9 cellular contexts compared by ENCODE assay signal in genomic region chr3:195094211-195094921, GRCh38.
DNase-seq lines count a peak whose midpoint lies in the region; ATAC-seq and TF ChIP-seq lines count a peak whose summit lies in the region.
"Had no signal": no experiment of that assay in that cellular context is flagged by ENCODE, and none has a peak within 500 bp of the region (broad histone marks: within the 10 kb centered on the region; RNA-seq: fewer than 3 reads in every experiment).

No MANE protein-coding gene starts in this region.

- intact Hi-C loops in transverse colon (cut with DNase I; ENCODE audit: low total_unique reads), result no loop called here
- intact Hi-C loops in CD4-positive, alpha-beta T cell (cut with DNase I, micrococcal nuclease), result no loop called here

- H3K27ac ChIP-seq in transverse colon, result no peak overlapping the region
- H3K27ac ChIP-seq in CD4-positive, alpha-beta T cell (ENCODE audit: low read depth, low read length), result no peak overlapping the region

- H3K4me3 Mint-ChIP-seq in effector memory CD8-positive, alpha-beta T cell, result peak overlapping the region in 1 of 2 donors; percentile 23
- no peak overlapping the region for H3K4me3 Mint-ChIP-seq in CD4-positive, alpha-beta T cell

- H3K27me3 Mint-ChIP-seq in effector memory CD8-positive, alpha-beta T cell, result no peaks in the 10 kb centered on the region
- no peaks in the 10 kb centered on the region for H3K27me3 Mint-ChIP-seq in CD4-positive, alpha-beta T cell

- H3K27me3 ChIP-seq in transverse colon, result no peaks in the 10 kb centered on the region
- no peaks in the 10 kb centered on the region for H3K27me3 ChIP-seq in CD4-positive, alpha-beta T cell (ENCODE audit: control insufficient read depth, insufficient read depth, low read length)

- no peaks in the 10 kb centered on the region for H3K36me3 Mint-ChIP-seq in effector memory CD8-positive, alpha-beta T cell (ENCODE audit: insufficient read depth)
- H3K36me3 Mint-ChIP-seq in CD4-positive, alpha-beta T cell (ENCODE audit: low read depth), result no peaks in the 10 kb centered on the region

- no peaks in the 10 kb centered on the region for H3K4me1 ChIP-seq in transverse colon

- no peak for TF ChIP-seq EP300 in transverse colon (IDR thresholded peaks at IDR 0.05; ENCODE audit: low read depth)

- H3K4me1 Mint-ChIP-seq in effector memory CD8-positive, alpha-beta T cell (ENCODE audit: low read depth in 2 of 2), result peaks cover 6 to 13% of the 10 kb centered on the region in 2 donors
- no peaks in the 10 kb centered on the region for H3K4me1 Mint-ChIP-seq in CD4-positive, alpha-beta T cell (ENCODE audit: low read depth)

- CTCF ChIA-PET in CD4-positive, alpha-beta T cell (lab: Charles Lee), result no interaction called here

- 75 to 100% methylated on average over 3 to 32 of the region's 32 CpGs for WGBS in transverse colon (ENCODE audit: low coverage in 1 of 2), 2 donors

- no peak for TF ChIP-seq CTCF in transverse colon (IDR thresholded peaks at IDR 0.05)
- TF ChIP-seq CTCF in CD4-positive, alpha-beta T cell (IDR thresholded peaks at IDR 0.05), result no peak

- in situ Hi-C loops in transverse colon (cut with MboI; ENCODE audit: low pct_ligation_motif_present in 1 of 4, low pct_unique_long_range_greater_than_20kb in 1 of 4, low sequenced_read_pairs in 3 of 4), result no loop called here

- H3K4me3 ChIP-seq in transverse colon, result no peak overlapping the region

- POLR2A ChIA-PET in CD4-positive, alpha-beta T cell (lab: Charles Lee), result no interaction called here

- H3K9me3 Mint-ChIP-seq in effector memory CD8-positive, alpha-beta T cell, result no peaks in the 10 kb centered on the region
- H3K9me3 Mint-ChIP-seq in CD4-positive, alpha-beta T cell, result no peaks in the 10 kb centered on the region
- H3K9me3 Mint-ChIP-seq: activated T-helper 2 cell treated with anti-CD3 and anti-CD28 coated beads, Interferon-gamma antibody, Interleukin-2, Interleukin-4, amounts not matched to agents 10 μg/mL and 5 μg/mL and 100 μg/mL, durations not matched to agents 14 hours and 24 hours and 36 hours had no signal

- H3K36me3 ChIP-seq in transverse colon, result no peaks in the 10 kb centered on the region

- peak overlapping the region in 1 of 2 donors; percentile 29 for H3K27ac Mint-ChIP-seq in effector memory CD8-positive, alpha-beta T cell
- no peak overlapping the region for H3K27ac Mint-ChIP-seq in CD4-positive, alpha-beta T cell
- H3K27ac Mint-ChIP-seq: activated T-helper 2 cell treated with anti-CD3 and anti-CD28 coated beads, Interferon-gamma antibody, Interleukin-2, Interleukin-4, amounts not matched to agents 10 μg/mL and 5 μg/mL and 100 μg/mL, durations not matched to agents 14 hours and 24 hours and 36 hours had no signal

- peak; percentile 53 for ATAC-seq in HG03095 (IDR thresholded peaks at IDR 0.05; ENCODE audit: unreplicated experiment)
- peak; percentile 40 for ATAC-seq in effector memory CD8-positive, alpha-beta T cell (replicated peaks)
- no peak for ATAC-seq in CD4-positive, alpha-beta T cell (ENCODE audit: poor library complexity)

- no peak for TF ChIP-seq POLR2A in transverse colon (IDR thresholded peaks at IDR 0.05)

- DNase-seq in NOMO-1 treated with dmso at 0.1 percent for 144 hours (lab: John Stamatoyannopoulos, UW; ENCODE audit: unreplicated experiment), result peak; percentile 24
- DNase-seq in NOMO-1 (lab: John Stamatoyannopoulos, UW; ENCODE audit: unreplicated experiment in 2 of 2), result no peak
- no peak for DNase-seq in effector memory CD8-positive, alpha-beta T cell
- peak; percentile 53 for DNase-seq in transverse colon
- DNase-seq in SHP77 treated with DMSO at 0.1 percent for 48 hours (lab: John Stamatoyannopoulos, UW), result no peak
- DNase-seq in CD4-positive, alpha-beta T cell, result no peak
- DNase-seq in NCI-H446 treated with DMSO at 0.1 percent for 48 hours (lab: John Stamatoyannopoulos, UW), result no peak

- H3K9me3 ChIP-seq in transverse colon, result no peaks in the 10 kb centered on the region
- no peaks in the 10 kb centered on the region for H3K9me3 ChIP-seq in CD4-positive, alpha-beta T cell (ENCODE audit: control insufficient read depth, low read length)

Comparison
In these comparisons a context has a peak if more than half of its experiments do, and no peak if none do; other contexts are left out.
1. DNase-seq: peak in NOMO-1 treated with dmso at 0.1 percent for 144 hours (single experiment) and transverse colon (single experiment); none in NOMO-1 (0 of 2), effector memory CD8-positive, alpha-beta T cell (0 of 3), SHP77 treated with DMSO at 0.1 percent for 48 hours (single experiment), CD4-positive, alpha-beta T cell (0 of 10) and NCI-H446 treated with DMSO at 0.1 percent for 48 hours (single experiment).